Comparison of ENCODE assay signal across 1 cellular context in genomic region chr9:87713278-87713989, GRCh38.
A peak's percentile ranks its signal among the peaks of the same experiment; 100 is the strongest.
TF ChIP-seq lines count a peak whose summit lies in the region.

No MANE protein-coding gene starts in this region.

TF ChIP-seq in HEK293, 187 proteins besides CTCF, POLR2A, EP300 and RAD21 (continued from another document):
- peak; percentile 25; the same call in 1 of the 2 replicates for TF ChIP-seq ZNF488 (tag by site-specific recombination; IDR thresholded peaks at IDR 0.05)
- no peak for TF ChIP-seq PRDM1 (tag by site-specific recombination; IDR thresholded peaks at IDR 0.05)
- TF ChIP-seq ZNF645 (tag by site-specific recombination; IDR thresholded peaks at IDR 0.05): 0 out of 2 replicates have a peak, but pooled peaks have one; percentile 43
- TF ChIP-seq KLF7 (tag by site-specific recombination; IDR thresholded peaks at IDR 0.05; ENCODE audit: borderline replicate concordance): 0 out of 2 replicates have a peak, but pooled peaks have one; percentile 18
- 0 out of 2 replicates have a peak, but pooled peaks have one; percentile 41 for TF ChIP-seq ZNF335 (tag by site-specific recombination; conservative IDR thresholded peaks at IDR 0.05)
- no peak for TF ChIP-seq ZNF138 (tag by site-specific recombination; IDR thresholded peaks at IDR 0.05; ENCODE audit: borderline replicate concordance)
- no peak for TF ChIP-seq WT1 (tag by site-specific recombination; IDR thresholded peaks at IDR 0.05)
- no peak for TF ChIP-seq ZNF621 (tag by site-specific recombination; IDR thresholded peaks at IDR 0.05)
- TF ChIP-seq ZBTB20 (tag by site-specific recombination; IDR thresholded peaks at IDR 0.05): peak; percentile 16; the same call in 1 of the 2 replicates
- TF ChIP-seq KLF17 (tag by site-specific recombination; IDR thresholded peaks at IDR 0.05): 0 out of 2 replicates have a peak, but pooled peaks have one; percentile 39
- 0 out of 2 replicates have a peak, but pooled peaks have one; percentile 6 for TF ChIP-seq ZFHX2 (tag by site-specific recombination; conservative IDR thresholded peaks at IDR 0.05)
- no peak for TF ChIP-seq KLF1 (tag by site-specific recombination; IDR thresholded peaks at IDR 0.05)
- 0 out of 2 replicates have a peak, but pooled peaks have one; percentile 76 for TF ChIP-seq ZNF670 (tag by site-specific recombination; IDR thresholded peaks at IDR 0.05; ENCODE audit: low read depth)
- 0 out of 2 replicates have a peak, but pooled peaks have one; percentile 27 for TF ChIP-seq ZNF202 (tag by site-specific recombination; IDR thresholded peaks at IDR 0.05; ENCODE audit: borderline replicate concordance)
- peak; percentile 29; the same call in 1 of the 2 replicates for TF ChIP-seq ZNF133 (tag by site-specific recombination; IDR thresholded peaks at IDR 0.05)
